ENCODE assay signal across 9 cellular contexts in the genomic region with DNA sequence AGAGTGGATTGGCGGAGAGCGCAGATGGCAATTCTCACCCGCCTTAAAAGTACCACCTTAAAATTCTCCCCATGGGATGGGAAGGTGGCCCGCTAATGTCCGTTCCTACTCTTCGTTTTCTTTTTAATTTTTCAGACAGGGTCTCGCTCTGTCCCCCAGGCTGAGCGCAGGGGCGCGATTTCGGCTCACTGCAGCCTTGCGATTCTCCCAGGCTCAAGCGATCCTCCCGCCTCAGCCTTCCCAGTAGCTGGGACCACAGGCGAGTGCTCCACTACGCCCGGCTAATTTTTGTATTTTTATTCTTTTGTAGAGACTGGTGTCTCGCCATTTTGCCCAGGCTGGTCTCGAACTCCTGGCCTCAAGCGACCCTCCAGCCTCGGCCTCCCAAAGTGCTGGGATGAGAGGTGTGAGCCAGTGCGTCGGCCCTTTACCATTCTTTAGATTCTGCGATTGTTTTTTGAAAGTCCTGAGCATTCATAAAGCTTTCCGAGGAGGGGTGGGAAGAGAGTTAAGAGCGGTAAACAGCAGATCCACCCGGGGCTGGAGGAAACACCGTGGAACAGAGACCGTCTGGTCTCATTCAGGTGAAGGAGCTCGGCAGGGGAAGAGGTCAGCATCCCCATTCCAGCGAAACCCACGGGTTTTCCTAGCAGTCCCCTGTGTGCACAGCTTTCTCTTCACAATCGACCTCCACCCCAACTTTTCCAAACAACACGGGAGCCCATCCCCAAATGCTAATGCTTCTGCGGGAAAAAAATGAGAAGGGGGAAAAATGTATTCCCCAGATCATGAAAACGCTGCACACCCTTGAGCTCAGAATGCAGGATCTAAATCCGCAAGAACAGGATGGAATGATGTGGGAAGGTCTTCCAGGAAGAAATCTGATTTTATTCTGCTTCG.
A peak's percentile ranks its signal among the peaks of the same experiment; 100 is the strongest.
DNase-seq lines count a peak whose midpoint lies in the region; ATAC-seq and TF ChIP-seq lines count a peak whose summit lies in the region.
"Had no signal": no experiment of that assay in that cellular context is flagged by ENCODE, and none has a peak within 500 bp of the region (broad histone marks: within the 10 kb centered on the region; RNA-seq: fewer than 3 reads in every experiment).

No MANE protein-coding gene starts in this region.

- peaks cover 0 to 19% (median 0%) of the 10 kb centered on the region in 11 experiments; a peak in 5 of 22 replicates for H4K20me1 ChIP-seq in BLaER1 treated with 17β-estradiol and CSF1 and Interleukin-3, amounts not matched to agents 10 nM and 100 nM
- H4K20me1 ChIP-seq in IMR-90 (ENCODE audit: insufficient read depth, low read length), result no peaks in the 10 kb centered on the region

- no peaks in the 10 kb centered on the region for H3K79me1 ChIP-seq in IMR-90 (ENCODE audit: low read depth in 1 of 2, low read length in 2 of 2)

- BruUV-seq in IMR-90 (replicated peaks; lab: Mats Ljungman, UMichigan), result no TSS peak

- no peak overlapping the region for H2AK5ac ChIP-seq in IMR-90 (ENCODE audit: low read depth, low read length)

- H3K36me3 Mint-ChIP-seq in neural crest cell (ENCODE audit: low read depth), result no peaks in the 10 kb centered on the region

- H3K23ac ChIP-seq in IMR-90 (ENCODE audit: low read depth, low read length), result no peak overlapping the region

- H3K4me2 ChIP-seq in BLaER1 treated with 17β-estradiol and CSF1 and Interleukin-3, amounts not matched to agents 10 nM and 100 nM, result peak overlapping the region in 9 of 11 experiments; percentile 28 to 62 (median 51); a peak in 12 of 22 replicates
- H3K4me2 ChIP-seq in IMR-90 (ENCODE audit: low read depth, low read length), result peak overlapping the region; percentile 56; the same call in 1 of the 2 replicates

- no peak overlapping the region for H4K91ac ChIP-seq in IMR-90 (ENCODE audit: insufficient read depth, low read depth, low read length)

- peaks cover 55 to 63% (median 59%) of the 10 kb centered on the region in 11 experiments for H3K27me3 ChIP-seq in BLaER1 treated with 17β-estradiol and CSF1 and Interleukin-3, amounts not matched to agents 10 nM and 100 nM
- H3K27me3 ChIP-seq in IMR-90 (ENCODE audit: control insufficient read depth, insufficient read depth, low read length) (peaks cover 50% of the 10 kb centered on the region), ectodermal cell (ENCODE audit: control insufficient read depth, insufficient read depth, low read length, poor library complexity, severe bottlenecking) (peaks cover 57% of the 10 kb centered on the region)

- H3K4ac ChIP-seq in IMR-90 (ENCODE audit: low read depth, low read length), result no peak overlapping the region

- H3K9me3 Mint-ChIP-seq in neural crest cell, result no peaks in the 10 kb centered on the region

- no peak overlapping the region for H2BK20ac ChIP-seq in IMR-90 (ENCODE audit: low read depth, low read length)

- in situ Hi-C loops in IMR-90 (cut with MboI; ENCODE audit: low sequenced_read_pairs), result no loop called here

- dilution Hi-C loops in IMR-90 (cut with HindIII; ENCODE audit: low sequenced_read_pairs, unreplicated experiment), result no loop called here

- no peak overlapping the region for H2AFZ ChIP-seq in IMR-90 (replicated peaks; ENCODE audit: low read length, poor library complexity)

- ATAC-seq in IMR-90 (ENCODE audit: low read depth), result no peak
- ATAC-seq in HG02870 (IDR thresholded peaks at IDR 0.05; ENCODE audit: unreplicated experiment), result no peak

- no peak overlapping the region for H3K27ac ChIP-seq in BLaER1 treated with 17β-estradiol and CSF1 and Interleukin-3, amounts not matched to agents 10 nM and 100 nM
- H3K27ac ChIP-seq in IMR-90 (ENCODE audit: insufficient read depth, low read length), result no peak overlapping the region
- no peak overlapping the region for H3K27ac ChIP-seq in ectodermal cell (ENCODE audit: insufficient read depth, low read depth, low read length, poor library complexity, severe bottlenecking)

- H3K14ac ChIP-seq in IMR-90 (replicated peaks; ENCODE audit: low read depth, low read length), result no peak overlapping the region

- H3K4me3 Mint-ChIP-seq in neural crest cell, result peak overlapping the region; percentile 78

- H3K9me3 ChIP-seq in BLaER1 treated with 17β-estradiol and CSF1 and Interleukin-3, amounts not matched to agents 10 nM and 100 nM (replicated peaks in 1 of 11), result peaks cover 8 to 21% (median 13%) of the 10 kb centered on the region in 11 experiments; a peak in 18 of 22 replicates
- 0 out of 2 replicates have a peak, but pooled peaks cover 2% of the 10 kb centered on the region for H3K9me3 ChIP-seq in IMR-90 (ENCODE audit: control insufficient read depth, insufficient read depth, low read length)
- H3K9me3 ChIP-seq in ectodermal cell (ENCODE audit: control insufficient read depth, low read length), result no peaks in the 10 kb centered on the region

- no peak overlapping the region for H3K56ac ChIP-seq in IMR-90 (ENCODE audit: extremely low read depth, insufficient read depth, low read length)

- no peak overlapping the region for H2BK15ac ChIP-seq in IMR-90 (ENCODE audit: low read depth, low read length)

- DNase-seq in IMR-90 (no peak), neural crest cell (ENCODE audit: low read depth, low spot score) (no peak), OCI-M2 (lab: John Stamatoyannopoulos, UW; ENCODE audit: unreplicated experiment) (no peak), SHP77 (lab: John Stamatoyannopoulos, UW) (no peak)
- DNase-seq in activated CD8-positive, alpha-beta memory T cell treated with anti-CD3 and anti-CD28 coated beads, Interleukin-2, amount 50 U/mL, for 4 hours, result no peak

- TF ChIP-seq POLR2A in IMR-90 (IDR thresholded peaks at IDR 0.05; ENCODE audit: low read depth, low read length), result no peak

- H2BK5ac ChIP-seq in IMR-90 (ENCODE audit: low read depth, low read length, poor library complexity, severe bottlenecking), result no peak overlapping the region

- peaks cover 0 to 11% (median 4%) of the 10 kb centered on the region in 10 experiments; a peak in 5 of 20 replicates for H3K4me1 ChIP-seq in BLaER1 treated with 17β-estradiol and CSF1 and Interleukin-3, amounts not matched to agents 10 nM and 100 nM
- H3K4me1 ChIP-seq in IMR-90 (ENCODE audit: control insufficient read depth, insufficient read depth, low read length) (no peaks in the 10 kb centered on the region), ectodermal cell (ENCODE audit: control insufficient read depth, insufficient read depth, low read length) (no peaks in the 10 kb centered on the region)

- no peak overlapping the region for H4K5ac ChIP-seq in IMR-90 (ENCODE audit: low read depth, low read length)

- no peak overlapping the region for H4K8ac ChIP-seq in IMR-90 (ENCODE audit: low read depth in 2 of 2, low read length in 2 of 2)

- no peak for TF ChIP-seq RAD21 in IMR-90 (IDR thresholded peaks at IDR 0.05; ENCODE audit: low read length)

- H3K4me1 Mint-ChIP-seq in neural crest cell, result peaks cover 9% of the 10 kb centered on the region

- H3K9me1 ChIP-seq in IMR-90 (ENCODE audit: insufficient read depth, low read length), result no peaks in the 10 kb centered on the region

- peaks cover 80% of the 10 kb centered on the region for H3K27me3 Mint-ChIP-seq in neural crest cell (ENCODE audit: low read depth)

- no peak overlapping the region for H3K9ac ChIP-seq in BLaER1 treated with 17β-estradiol and CSF1 and Interleukin-3, amounts not matched to agents 10 nM and 100 nM
- H3K9ac ChIP-seq in IMR-90 (ENCODE audit: low read depth, low read length), result no peak overlapping the region

- no peak overlapping the region for H2BK120ac ChIP-seq in IMR-90 (ENCODE audit: low read depth, low read length)

- 12% methylated on average over 10 of the region's 38 CpGs; no CpG with 5 or more reads in 1 of the 2 experiments for WGBS in IMR-90 (ENCODE audit: extremely low coverage in 2 of 2, insufficient read length in 1 of 2), 2 experiments
- WGBS in ectodermal cell, 2 experiments, result 20 to 21% methylated on average over 38 of the region's 38 CpGs

- H3K36me3 ChIP-seq in BLaER1 treated with 17β-estradiol and CSF1 and Interleukin-3, amounts not matched to agents 10 nM and 100 nM, result no peaks in the 10 kb centered on the region
- no peaks in the 10 kb centered on the region for H3K36me3 ChIP-seq in IMR-90 (ENCODE audit: control insufficient read depth, insufficient read depth, low read length)
- no peaks in the 10 kb centered on the region for H3K36me3 ChIP-seq in ectodermal cell (ENCODE audit: control insufficient read depth, insufficient read depth, low read length)

- no peak overlapping the region for H3K18ac ChIP-seq in IMR-90 (ENCODE audit: low read depth, low read length)

- H2AK9ac ChIP-seq in IMR-90 (replicated peaks; ENCODE audit: low read depth, low read length, poor library complexity), result no peak overlapping the region

- CTCF ChIA-PET in IMR-90 (lab: Yijun Ruan, JAX), result no interaction called here

- POLR2A ChIA-PET in IMR-90 (lab: Charles Lee; ENCODE audit: unreplicated experiment), result no interaction called here

- TF ChIP-seq CTCF in IMR-90 (conservative IDR thresholded peaks at IDR 0.05; ENCODE audit: low read depth, low read length) (no peak), neural crest cell (conservative IDR thresholded peaks at IDR 0.05) (no peak)

- intact Hi-C loops in IMR-90 (cut with micrococcal nuclease), result no loop called here

- H3K27ac Mint-ChIP-seq in neural crest cell (ENCODE audit: unreplicated experiment), result no peak overlapping the region

- peak overlapping the region; percentile 18 to 61 (median 38); a peak in 16 of 20 replicates for H3K4me3 ChIP-seq in BLaER1 treated with 17β-estradiol and CSF1 and Interleukin-3, amounts not matched to agents 10 nM and 100 nM
- no peak overlapping the region; the same call in 1 of the 2 replicates for H3K4me3 ChIP-seq in IMR-90 (ENCODE audit: insufficient read depth, low read depth, low read length)
- peak overlapping the region; percentile 35 for H3K4me3 ChIP-seq in ectodermal cell (ENCODE audit: insufficient read depth, low read depth, low read length)
- H3K4me3 ChIP-seq: K562 had no signal

TF ChIP-seq in IMR-90, 13 proteins besides CTCF, POLR2A, EP300 and RAD21 (continues in another document):
- no peak for TF ChIP-seq NFE2L2 (IDR thresholded peaks at IDR 0.05; ENCODE audit: low read depth, low read length)
- TF ChIP-seq, protein P1, sequence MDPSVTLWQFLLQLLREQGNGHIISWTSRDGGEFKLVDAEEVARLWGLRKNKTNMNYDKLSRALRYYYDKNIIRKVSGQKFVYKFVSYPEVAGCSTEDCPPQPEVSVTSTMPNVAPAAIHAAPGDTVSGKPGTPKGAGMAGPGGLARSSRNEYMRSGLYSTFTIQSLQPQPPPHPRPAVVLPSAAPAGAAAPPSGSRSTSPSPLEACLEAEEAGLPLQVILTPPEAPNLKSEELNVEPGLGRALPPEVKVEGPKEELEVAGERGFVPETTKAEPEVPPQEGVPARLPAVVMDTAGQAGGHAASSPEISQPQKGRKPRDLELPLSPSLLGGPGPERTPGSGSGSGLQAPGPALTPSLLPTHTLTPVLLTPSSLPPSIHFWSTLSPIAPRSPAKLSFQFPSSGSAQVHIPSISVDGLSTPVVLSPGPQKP (IDR thresholded peaks at IDR 0.05; ENCODE audit: borderline replicate concordance, low read depth, low read length), result no peak
- no peak for TF ChIP-seq MXI1 (IDR thresholded peaks at IDR 0.05; ENCODE audit: borderline replicate concordance, low read depth, low read length)
- no peak for TF ChIP-seq SMC3 (IDR thresholded peaks at IDR 0.05; ENCODE audit: low read depth, low read length)
- no peak for TF ChIP-seq RFX5 (IDR thresholded peaks at IDR 0.05; ENCODE audit: low read depth, low read length)
- no peak for TF ChIP-seq CHD1 (IDR thresholded peaks at IDR 0.05; ENCODE audit: low read depth, low read length)
